8 cellular contexts compared by ENCODE assay signal in the genomic region with DNA sequence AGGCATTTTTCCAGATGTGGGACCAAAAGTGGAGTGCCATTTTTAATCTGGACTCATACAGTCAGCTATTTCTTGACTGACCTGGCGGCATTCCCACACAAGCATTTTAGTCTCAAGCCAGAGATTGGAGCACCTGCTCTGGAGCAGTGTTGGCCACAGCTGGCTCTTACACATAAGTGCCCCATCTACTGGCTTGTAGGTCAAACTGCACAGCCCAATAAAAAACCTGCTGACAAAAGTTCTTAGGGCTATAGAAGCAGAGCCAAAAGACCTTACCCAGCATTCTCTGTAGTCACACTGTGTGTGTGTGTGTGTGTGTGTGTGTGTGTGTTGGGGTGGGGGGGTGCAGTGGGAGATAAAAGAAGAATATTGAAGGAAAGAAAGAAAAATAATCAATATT. TPM values are rescaled to one million over a fixed set of nuclear protein-coding genes. Genes with fewer than 3 reads are reported as not detected.
A peak's percentile ranks its signal among the peaks of the same experiment; 100 is the strongest.
DNase-seq lines count a peak whose midpoint lies in the region; ATAC-seq, FAIRE-seq and TF ChIP-seq lines count a peak whose summit lies in the region.

No MANE protein-coding gene starts in this region.

- no peak overlapping the region for H2BK20ac ChIP-seq in IMR-90 (ENCODE audit: low read depth, low read length)

- intact Hi-C loops in IMR-90 (cut with micrococcal nuclease), result no loop called here
- intact Hi-C loops in HepG2 (cut with micrococcal nuclease; ENCODE audit: unreplicated experiment), result no loop called here

- H3K36me3 ChIP-seq in IMR-90 (ENCODE audit: control insufficient read depth, insufficient read depth, low read length) (no peaks in the 10 kb centered on the region), HepG2 (replicated peaks in 1 of 2; ENCODE audit: control insufficient read depth in 1 of 2, insufficient read depth in 2 of 2, low read length in 2 of 2) (no peaks in the 10 kb centered on the region)

- H2BK15ac ChIP-seq in IMR-90 (ENCODE audit: low read depth, low read length), result no peak overlapping the region

- no peak overlapping the region for H3K27ac ChIP-seq in IMR-90 (ENCODE audit: insufficient read depth, low read length)
- no peak overlapping the region for H3K27ac ChIP-seq in HepG2 (ENCODE audit: extremely low read length, insufficient read depth, low read length)

- dilution Hi-C loops in IMR-90 (cut with HindIII; ENCODE audit: low sequenced_read_pairs, unreplicated experiment), result no loop called here

- H3K4ac ChIP-seq in IMR-90 (ENCODE audit: low read depth, low read length), result no peak overlapping the region

- WGBS in IMR-90 (ENCODE audit: extremely low coverage in 2 of 2, insufficient read length in 1 of 2), 2 experiments, result 60% methylated on average over 1 of the region's 1 CpG; no CpG with 5 or more reads in 1 of the 2 experiments
- 0% methylated on average over 1 of the region's 1 CpG for WGBS in HepG2 (ENCODE audit: low lambda C conversion rate)

- DNase-seq in NCI-H2029 (lab: John Stamatoyannopoulos, UW) (peak; percentile 4), NCI-H2029 treated with DMSO at 0.1 percent for 48 hours (lab: John Stamatoyannopoulos, UW) (no peak), IMR-90 (peak; percentile 47), HepG2 (ENCODE audit: low spot score) (peak; percentile 37), HTR-8/SVneo (ENCODE audit: insufficient read length, low spot score) (no peak), inferior parietal cortex (ENCODE audit: extremely low spot score) (no peak)

- BruUV-seq in IMR-90 (replicated peaks; lab: Mats Ljungman, UMichigan) (no TSS peak), HepG2 (replicated peaks; lab: Mats Ljungman, UMichigan) (no TSS peak)

- TF ChIP-seq POLR2A in IMR-90 (IDR thresholded peaks at IDR 0.05; ENCODE audit: low read depth, low read length) (no peak), HepG2 (IDR thresholded peaks at IDR 0.05; ENCODE audit: insufficient read depth in 1 of 2, low read depth in 2 of 2, low read length in 2 of 2) (no peak)

- H4K91ac ChIP-seq in IMR-90 (ENCODE audit: insufficient read depth, low read depth, low read length), result no peak overlapping the region

- H2AK5ac ChIP-seq in IMR-90 (ENCODE audit: low read depth, low read length), result no peak overlapping the region

- CTCF ChIA-PET in IMR-90 (lab: Yijun Ruan, JAX) (interaction anchor here (0.6 to 1.5 kb wide), 4 partner anchors 9 to 250 kb away, joined by 3 to 6 read pairs (median 4); no protein-coding TSS in a partner anchor), HepG2 (lab: Yijun Ruan, JAX; ENCODE audit: low intra/inter-chr PET ratio, low total read pairs) (interaction anchor here (1.1 kb wide), 1 partner anchor 266 kb away, joined by 3 read pairs; no protein-coding TSS in a partner anchor)

- H3K23ac ChIP-seq in IMR-90 (ENCODE audit: low read depth, low read length), result no peak overlapping the region

- no peak overlapping the region for H2AK9ac ChIP-seq in IMR-90 (replicated peaks; ENCODE audit: low read depth, low read length, poor library complexity)

- in situ Hi-C loops in IMR-90 (cut with MboI; ENCODE audit: low sequenced_read_pairs) (no loop called here), HepG2 (cut with HindIII; ENCODE audit: extremely low pct_ligation_motif_present, low pct_unique_long_range_greater_than_20kb) (no loop called here)

- TF ChIP-seq EP300 in HepG2 (IDR thresholded peaks at IDR 0.05; ENCODE audit: low read depth in 2 of 2, low read length in 2 of 2), result no peak
- no peak for TF ChIP-seq EP300 in HepG2 (CRISPR knock-in tag; IDR thresholded peaks at IDR 0.05; ENCODE audit: borderline replicate concordance)

- no peak overlapping the region for H3K14ac ChIP-seq in IMR-90 (replicated peaks; ENCODE audit: low read depth, low read length)

- no peaks in the 10 kb centered on the region for H3K79me2 ChIP-seq in HepG2 (ENCODE audit: insufficient read depth, low read length)

- no peak overlapping the region for H4K5ac ChIP-seq in IMR-90 (ENCODE audit: low read depth, low read length)

- H3K9me1 ChIP-seq in IMR-90 (ENCODE audit: insufficient read depth, low read length), result no peaks in the 10 kb centered on the region

- POLR2A ChIA-PET in IMR-90 (lab: Charles Lee; ENCODE audit: unreplicated experiment) (no interaction called here), HepG2 (lab: Yijun Ruan, JAX) (no interaction called here)

- H3K9me3 ChIP-seq in IMR-90 (ENCODE audit: control insufficient read depth, insufficient read depth, low read length) (peaks cover 7% of the 10 kb centered on the region), HepG2 (ENCODE audit: low read length) (peaks cover 11% of the 10 kb centered on the region)

- no peak overlapping the region for H3K56ac ChIP-seq in IMR-90 (ENCODE audit: extremely low read depth, insufficient read depth, low read length)

- no peak overlapping the region for H3K4me3 ChIP-seq in IMR-90 (ENCODE audit: insufficient read depth, low read depth, low read length)
- H3K4me3 ChIP-seq in WI38 (ENCODE audit: low read depth, low read length), result no peak overlapping the region
- no peak overlapping the region for H3K4me3 ChIP-seq in HepG2 (replicated peaks in 1 of 3; ENCODE audit: insufficient read depth in 1 of 3, low read depth in 2 of 3, low read length in 3 of 3)

- H4K20me1 ChIP-seq in IMR-90 (ENCODE audit: insufficient read depth, low read length) (no peaks in the 10 kb centered on the region), HepG2 (ENCODE audit: insufficient read depth, low read length) (no peaks in the 10 kb centered on the region)

- no peak overlapping the region for H2BK5ac ChIP-seq in IMR-90 (ENCODE audit: low read depth, low read length, poor library complexity, severe bottlenecking)

- no peak overlapping the region for H2BK120ac ChIP-seq in IMR-90 (ENCODE audit: low read depth, low read length)

- no peaks in the 10 kb centered on the region for H3K4me1 ChIP-seq in IMR-90 (ENCODE audit: control insufficient read depth, insufficient read depth, low read length)
- H3K4me1 ChIP-seq in HepG2 (ENCODE audit: insufficient read depth, low read length), result no peaks in the 10 kb centered on the region

- H3K18ac ChIP-seq in IMR-90 (ENCODE audit: low read depth, low read length), result no peak overlapping the region

- H3K27me3 ChIP-seq in IMR-90 (ENCODE audit: control insufficient read depth, insufficient read depth, low read length) (peaks cover 3% of the 10 kb centered on the region), HepG2 (ENCODE audit: control insufficient read depth in 1 of 2, insufficient read depth in 2 of 2, low read length in 2 of 2) (no peaks in the 10 kb centered on the region; a peak in 1 of 5 replicates)

- no peak overlapping the region for H3K9ac ChIP-seq in IMR-90 (ENCODE audit: low read depth, low read length)
- H3K9ac ChIP-seq in HepG2 (ENCODE audit: insufficient read depth, low read depth, low read length), result no peak overlapping the region

- H4K8ac ChIP-seq in IMR-90 (ENCODE audit: low read depth in 2 of 2, low read length in 2 of 2), result no peak overlapping the region

- TF ChIP-seq CTCF in IMR-90 (conservative IDR thresholded peaks at IDR 0.05; ENCODE audit: low read depth, low read length) (peak; percentile 32), WI38 (IDR thresholded peaks at IDR 0.05; ENCODE audit: low read depth, low read length) (peak; percentile 40; the same call in 1 of the 2 replicates), HepG2 (CRISPR knock-in tag; IDR thresholded peaks at IDR 0.05) (peak; percentile 54)

- H2AFZ ChIP-seq in IMR-90 (replicated peaks; ENCODE audit: low read length, poor library complexity) (no peak overlapping the region), HepG2 (ENCODE audit: low read length) (no peak overlapping the region)

- H3K4me2 ChIP-seq in IMR-90 (ENCODE audit: low read depth, low read length) (no peak overlapping the region), HepG2 (ENCODE audit: low read depth, low read length) (no peak overlapping the region)

- H3K79me1 ChIP-seq in IMR-90 (ENCODE audit: low read depth in 1 of 2, low read length in 2 of 2), result no peaks in the 10 kb centered on the region

- no peak for FAIRE-seq in HepG2 (lab: Jason Lieb, UNC)
- no peak for FAIRE-seq in HTR-8/SVneo (lab: Jason Lieb, UNC)

- ATAC-seq in GM21447 (IDR thresholded peaks at IDR 0.05; ENCODE audit: unreplicated experiment), result peak; percentile 82
- ATAC-seq in IMR-90 (ENCODE audit: low read depth), result peak; percentile 81
- peak; percentile 96 for ATAC-seq in HepG2

- TF ChIP-seq RAD21 in IMR-90 (IDR thresholded peaks at IDR 0.05; ENCODE audit: low read length) (peak; percentile 17; the same call in 1 of the 2 replicates), HepG2 (CRISPR knock-in tag; IDR thresholded peaks at IDR 0.05) (no peak)

TF ChIP-seq in IMR-90, 13 proteins besides CTCF, POLR2A, EP300 and RAD21 (continues in another document):
- TF ChIP-seq SMC3 (IDR thresholded peaks at IDR 0.05; ENCODE audit: low read depth, low read length), result peak; percentile 17; the same call in 1 of the 2 replicates

RNA-seq across cellular contexts. Expression of a gene that starts 38.6 kb away (rescaled TPM):
- 25.8 and 48.3 TPM in 2 replicates for total RNA-seq in IMR-90 (2012; rRNA removed)
- polyA plus RNA-seq in IMR-90 (2012; rRNA removed), result 16.9 and 23.1 TPM in 2 replicates
- polyA plus RNA-seq in IMR-90 (2012; cell fraction: cytosol; rRNA removed), result 6.5 and 11.7 TPM in 2 replicates
- 9.3 and 35.2 TPM in 2 replicates for polyA plus RNA-seq in IMR-90 (2012; cell fraction: nucleus; rRNA removed; ENCODE audit: low replicate concordance)
- total RNA-seq in HepG2 (2016; rRNA removed; fragmentation: Illumina TruSeq; extraction: Trizol), result 45.2 and 50.1 TPM in 2 replicates
- 43.4 and 52.1 TPM in 2 replicates for total RNA-seq in HepG2 (2016; cell fraction: cytosol; rRNA removed; fragmentation: Illumina TruSeq; extraction: Trizol; ENCODE audit: low read depth)
- 46.6 and 50.2 TPM in 2 replicates for total RNA-seq in HepG2 (2016; cell fraction: insoluble cytoplasmic fraction; rRNA removed; fragmentation: Illumina TruSeq; extraction: Trizol)
- total RNA-seq in HepG2 (2016; cell fraction: membrane; rRNA removed; fragmentation: Illumina TruSeq; extraction: Trizol), result 44.9 and 52.8 TPM in 2 replicates
- 88.3 and 90.7 TPM in 2 replicates for total RNA-seq in HepG2 (2016; cell fraction: nucleus; rRNA removed; fragmentation: Illumina TruSeq; extraction: Trizol)
- 19.1 and 21.9 TPM in 2 replicates for polyA plus RNA-seq in HepG2 (2011; rRNA removed)
- 6.0 and 9.0 TPM in 2 replicates for polyA plus RNA-seq in HepG2 (2011; cell fraction: cytosol; rRNA removed)
- polyA plus RNA-seq in HepG2 (2011; cell fraction: nucleus; rRNA removed), result 22.1 and 28.2 TPM in 2 replicates
- 30.3 and 36.0 TPM in 2 replicates for polyA plus RNA-seq in HepG2 (2012)
- 1.9 and 2.2 TPM in 2 replicates for polyA plus RNA-seq in HepG2 (2016; cell fraction: cytosol; fragmentation: Illumina TruSeq; extraction: Trizol; ENCODE audit: low read depth)
- polyA plus RNA-seq in HepG2 (2016; cell fraction: insoluble cytoplasmic fraction; fragmentation: Illumina TruSeq; extraction: Trizol; ENCODE audit: low read depth), result 46.2 and 47.6 TPM in 2 replicates
- 7.1 and 7.5 TPM in 2 replicates for polyA plus RNA-seq in HepG2 (2016; cell fraction: membrane; fragmentation: Illumina TruSeq; extraction: Trizol; ENCODE audit: low read depth)
- 113 and 116 TPM in 2 replicates for polyA plus RNA-seq in HepG2 (2016; cell fraction: nucleus; fragmentation: Illumina TruSeq; extraction: Trizol; ENCODE audit: insufficient read depth, low read depth)
- polyA minus RNA-seq in HepG2 (2011; rRNA and poly(A)+ RNA removed; ENCODE audit: low replicate concordance), result 7.6 and 10.3 TPM in 2 replicates
- 25.9 and 29.5 TPM in 2 replicates for polyA minus RNA-seq in HepG2 (2011; cell fraction: cytosol; rRNA and poly(A)+ RNA removed)
- polyA minus RNA-seq in HepG2 (2011; cell fraction: nucleus; rRNA and poly(A)+ RNA removed), result 153 and 155 TPM in 2 replicates

Comparison
In these comparisons a context has a peak if more than half of its experiments do, and no peak if none do; other contexts are left out.
1. DNase-seq: peak in NCI-H2029 (single experiment), IMR-90 (single experiment) and HepG2 (single experiment); none in NCI-H2029 treated with DMSO at 0.1 percent for 48 hours (single experiment), HTR-8/SVneo (single experiment) and inferior parietal cortex (single experiment).
2. Peak in every context shown above with its lines, with median percentiles within 50 percentile points of each other: ATAC-seq and CTCF ChIP-seq.